Comparison of ENCODE assay signal across 17 cellular contexts in the genomic region with DNA sequence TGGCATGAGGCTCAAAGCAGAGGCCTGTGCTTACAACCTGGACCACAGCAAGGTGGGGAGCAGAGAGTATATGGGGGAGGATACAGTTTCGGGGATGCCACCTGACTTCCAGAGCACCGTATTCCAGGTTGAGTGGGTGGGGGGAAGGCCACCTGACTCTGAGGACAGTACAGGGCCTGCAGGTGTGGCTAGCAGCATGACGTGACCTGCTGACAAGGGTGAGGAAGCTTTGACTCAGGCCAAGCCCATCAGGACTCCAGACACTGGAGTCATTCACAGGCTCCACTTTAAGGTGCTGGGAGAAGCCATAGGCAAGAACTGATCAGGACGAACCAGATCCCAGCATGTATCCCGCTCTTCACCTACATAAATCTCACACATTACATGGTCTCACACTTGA. TPM values are rescaled to one million over a fixed set of nuclear protein-coding genes. Genes with fewer than 3 reads are reported as not detected.
A peak's percentile ranks its signal among the peaks of the same experiment; 100 is the strongest.
DNase-seq lines count a peak whose midpoint lies in the region; TF ChIP-seq lines count a peak whose summit lies in the region.
"Had no signal": no experiment of that assay in that cellular context is flagged by ENCODE, and none has a peak within 500 bp of the region (broad histone marks: within the 10 kb centered on the region; RNA-seq: fewer than 3 reads in every experiment).

No MANE protein-coding gene starts in this region.

- H3K4me1 ChIP-seq in mesenchymal stem cell (ENCODE audit: control insufficient read depth, insufficient read depth, low read depth, low read length) (peaks cover 14% of the 10 kb centered on the region), HAP-1 (no peaks in the 10 kb centered on the region), right atrium auricular region (peaks cover 0 to 7% of the 10 kb centered on the region in 2 donors)

- CTCF ChIA-PET in activated naive CD4-positive, alpha-beta T cell treated with anti-CD3 and anti-CD28 coated beads, Interleukin-2, amount 10 ng/mL, durations not matched to agents 7 days and 5 days (lab: Charles Lee), result interaction anchor here (1.2 to 1.3 kb wide), 2 partner anchors 32 to 50 kb away, joined by 3 to 4 read pairs; no protein-coding TSS in a partner anchor

- H3K9ac ChIP-seq in mesenchymal stem cell (ENCODE audit: low read length), result peak overlapping the region; percentile 80

- H3K27me3 ChIP-seq in mesenchymal stem cell (ENCODE audit: control insufficient read depth in 1 of 2, insufficient read depth in 1 of 2, low read length in 2 of 2), result no peaks in the 10 kb centered on the region
- no peaks in the 10 kb centered on the region for H3K27me3 ChIP-seq in HAP-1 (ENCODE audit: low read depth)
- H3K27me3 ChIP-seq in right atrium auricular region, result no peaks in the 10 kb centered on the region
- H3K27me3 ChIP-seq: gastrocnemius medialis, spleen, tibial nerve had no signal

- H3K36me3 ChIP-seq in mesenchymal stem cell (ENCODE audit: control insufficient read depth in 1 of 2, insufficient read depth in 2 of 2, low read depth in 1 of 2, low read length in 2 of 2), result peaks cover 22 to 30% of the 10 kb centered on the region in 2 experiments
- H3K36me3 ChIP-seq in HAP-1 (replicated peaks), result no peaks in the 10 kb centered on the region
- no peaks in the 10 kb centered on the region for H3K36me3 ChIP-seq in right atrium auricular region
- H3K36me3 ChIP-seq: gastrocnemius medialis, tibial nerve had no signal

- peaks cover 8% of the 10 kb centered on the region for H3K4me1 Mint-ChIP-seq in activated naive CD4-positive, alpha-beta T cell treated with anti-CD3 and anti-CD28 coated beads, Interleukin-2, amount 10 ng/mL, durations not matched to agents 7 days and 5 days
- peaks cover 9% of the 10 kb centered on the region for H3K4me1 Mint-ChIP-seq in brain

- H3K23ac ChIP-seq in mesenchymal stem cell (ENCODE audit: low read length in 2 of 2), result no peak overlapping the region

- WGBS in mesenchymal stem cell, result 96% methylated on average over 4 of the region's 5 CpGs

- H3K27ac ChIP-seq in mesenchymal stem cell (ENCODE audit: low read length, poor library complexity, severe bottlenecking), result peak overlapping the region; percentile 73
- no peak overlapping the region for H3K27ac ChIP-seq in right atrium auricular region
- H3K27ac ChIP-seq: coronary artery, gastrocnemius medialis, tibial nerve had no signal

- no peaks in the 10 kb centered on the region for H3K36me3 Mint-ChIP-seq in activated naive CD4-positive, alpha-beta T cell treated with anti-CD3 and anti-CD28 coated beads, Interleukin-2, amount 10 ng/mL, durations not matched to agents 7 days and 5 days
- H3K36me3 Mint-ChIP-seq in brain, result peaks cover 54% of the 10 kb centered on the region
- H3K36me3 Mint-ChIP-seq: naive B cell had no signal

- H2BK12ac ChIP-seq in mesenchymal stem cell (ENCODE audit: low read length in 2 of 2), result no peak overlapping the region

- TF ChIP-seq CTCF in brain (conservative IDR thresholded peaks at IDR 0.05) (no peak), right atrium auricular region (IDR thresholded peaks at IDR 0.05) (no peak)

- H3K9me3 ChIP-seq in mesenchymal stem cell (ENCODE audit: control insufficient read depth, low read length) (no peaks in the 10 kb centered on the region), HAP-1 (no peaks in the 10 kb centered on the region), right atrium auricular region (no peaks in the 10 kb centered on the region)
- H3K9me3 ChIP-seq: gastrocnemius medialis, spleen, tibial nerve had no signal

- no peak overlapping the region for H2AFZ ChIP-seq in mesenchymal stem cell (ENCODE audit: low read depth, low read length)

- H3K4me2 ChIP-seq in mesenchymal stem cell (ENCODE audit: low read length, poor library complexity, severe bottlenecking), result no peak overlapping the region

- DNase-seq in activated naive CD4-positive, alpha-beta T cell treated with anti-CD3 and anti-CD28 coated beads, Interleukin-2, amount 10 ng/mL, durations not matched to agents 7 days and 5 days, result no peak
- no peak for DNase-seq in activated naive CD4-positive, alpha-beta T cell treated with Interleukin-2 at 50 U/mL for 16 hours
- DNase-seq in mesenchymal stem cell (no peak), NCI-H774 (lab: John Stamatoyannopoulos, UW) (no peak), DMS53 (lab: John Stamatoyannopoulos, UW) (no peak), HAP-1 (ENCODE audit: low spot score in 2 of 2) (no peak), right atrium auricular region (ENCODE audit: low spot score) (no peak)
- DNase-seq: activated CD4-positive, alpha-beta T cell treated with anti-CD3 and anti-CD28 coated beads, Interleukin-2, amount 10 ng/mL, durations not matched to agents 7 days and 5 days; activated gamma-delta T cell treated with Interleukin-2 at 50 U/mL for 16 hours; DMS79 treated with DMSO at 0.1 percent for 48 hours; gastrocnemius medialis; naive B cell; spleen had no signal

- no peak overlapping the region for H3K4me3 Mint-ChIP-seq in activated naive CD4-positive, alpha-beta T cell treated with anti-CD3 and anti-CD28 coated beads, Interleukin-2, amount 10 ng/mL, durations not matched to agents 7 days and 5 days
- no peak overlapping the region for H3K4me3 Mint-ChIP-seq in brain
- H3K4me3 Mint-ChIP-seq: activated CD4-positive, alpha-beta T cell treated with anti-CD3 and anti-CD28 coated beads, Interleukin-2, amount 10 ng/mL, durations not matched to agents 7 days and 5 days; T-helper 1 cell treated with Interleukin-12 subunit alpha and Interleukin-12 subunit beta and Interleukin-4 antibody, amounts not matched to agents 30 μg/mL and 1 μg/mL, for 36 hours had no signal

- peak overlapping the region in 1 of 2 experiments; percentile 42 for H3K4me3 ChIP-seq in mesenchymal stem cell (ENCODE audit: insufficient read depth in 1 of 2, low read depth in 1 of 2, low read length in 2 of 2)
- H3K4me3 ChIP-seq in HAP-1, result no peak overlapping the region
- no peak overlapping the region for H3K4me3 ChIP-seq in right atrium auricular region
- H3K4me3 ChIP-seq: coronary artery, gastrocnemius medialis, spleen, tibial nerve had no signal

- H3K79me1 ChIP-seq in mesenchymal stem cell (replicated peaks; ENCODE audit: low read length, poor library complexity, severe bottlenecking), result peaks cover 16% of the 10 kb centered on the region

- no peak overlapping the region for H4K8ac ChIP-seq in mesenchymal stem cell (ENCODE audit: low read length)

- no peaks in the 10 kb centered on the region for H3K9me3 Mint-ChIP-seq in activated naive CD4-positive, alpha-beta T cell treated with anti-CD3 and anti-CD28 coated beads, Interleukin-2, amount 10 ng/mL, durations not matched to agents 7 days and 5 days
- no peaks in the 10 kb centered on the region for H3K9me3 Mint-ChIP-seq in brain
- H3K9me3 Mint-ChIP-seq: activated CD4-positive, alpha-beta T cell treated with anti-CD3 and anti-CD28 coated beads, Interleukin-2, amount 10 ng/mL, durations not matched to agents 7 days and 5 days; naive B cell; T-helper 1 cell treated with Interleukin-12 subunit alpha and Interleukin-12 subunit beta and Interleukin-4 antibody, amounts not matched to agents 30 μg/mL and 1 μg/mL, for 36 hours had no signal

- H3K27me3 Mint-ChIP-seq in activated naive CD4-positive, alpha-beta T cell treated with anti-CD3 and anti-CD28 coated beads, Interleukin-2, amount 10 ng/mL, durations not matched to agents 7 days and 5 days, result no peaks in the 10 kb centered on the region
- H3K27me3 Mint-ChIP-seq in brain, result no peaks in the 10 kb centered on the region
- H3K27me3 Mint-ChIP-seq: activated CD4-positive, alpha-beta T cell treated with anti-CD3 and anti-CD28 coated beads, Interleukin-2, amount 10 ng/mL, durations not matched to agents 7 days and 5 days; naive B cell had no signal

- H2AK5ac ChIP-seq in mesenchymal stem cell (ENCODE audit: low read length, severe bottlenecking), result peak overlapping the region; percentile 57

- no peak overlapping the region for H2BK120ac ChIP-seq in mesenchymal stem cell (ENCODE audit: low read depth, low read length)

- H2BK5ac ChIP-seq in mesenchymal stem cell (ENCODE audit: low read depth, low read length, poor library complexity, severe bottlenecking), result no peak overlapping the region

- H3K4ac ChIP-seq in mesenchymal stem cell (ENCODE audit: low read depth in 1 of 2, low read length in 2 of 2), result no peak overlapping the region

- peak overlapping the region; percentile 47 for H3K27ac Mint-ChIP-seq in activated naive CD4-positive, alpha-beta T cell treated with anti-CD3 and anti-CD28 coated beads, Interleukin-2, amount 10 ng/mL, durations not matched to agents 7 days and 5 days
- H3K27ac Mint-ChIP-seq in brain, result peak overlapping the region in 4 of 5 experiments; percentile 20 to 71 (median 58)
- H3K27ac Mint-ChIP-seq: activated CD4-positive, alpha-beta T cell treated with anti-CD3 and anti-CD28 coated beads, Interleukin-2, amount 10 ng/mL, durations not matched to agents 7 days and 5 days; T-helper 1 cell treated with Interleukin-12 subunit alpha and Interleukin-12 subunit beta and Interleukin-4 antibody, amounts not matched to agents 30 μg/mL and 1 μg/mL, for 36 hours had no signal

- no peak overlapping the region for H4K91ac ChIP-seq in mesenchymal stem cell (ENCODE audit: low read length)

- no peak overlapping the region for H2BK15ac ChIP-seq in mesenchymal stem cell (ENCODE audit: low read depth, poor library complexity, severe bottlenecking)

- no peak overlapping the region for H3K18ac ChIP-seq in mesenchymal stem cell (ENCODE audit: low read depth in 1 of 2, low read length in 2 of 2)

- H3K14ac ChIP-seq in mesenchymal stem cell (ENCODE audit: low read length in 2 of 2), result no peak overlapping the region

- in situ Hi-C loops in HAP-1 (cut with MboI; ENCODE audit: low sequenced_read_pairs), result no loop called here

RNA-seq across cellular contexts. Expression of a gene that starts 34.6 kb away (rescaled TPM):
- not detected for polyA plus RNA-seq in brain (ENCODE audit: insufficient read depth, low read depth, low replicate concordance)
- 0.01 TPM for polyA plus RNA-seq in mesenchymal stem cell (2013, experiment 1 of 2)
- not detected for polyA plus RNA-seq in mesenchymal stem cell (2013, experiment 2 of 2)
- under 1 TPM in 1 of 2 donors, not detected in 1; 0.24 TPM for total RNA-seq in right atrium auricular region
